ENCODE assay signal across 6 cellular contexts in genomic region chr10:97422921-97423420, GRCh38. TPM values are rescaled to one million over a fixed set of nuclear protein-coding genes. Genes with fewer than 3 reads are reported as not detected.
DNase-seq lines count a peak whose midpoint lies in the region; ATAC-seq and TF ChIP-seq lines count a peak whose summit lies in the region.

No MANE protein-coding gene starts in this region.

- intact Hi-C loops in thyroid gland (cut with DNase I) = no loop called here

- DNase-seq in stimulated activated CD4-positive, alpha-beta T cell treated with anti-CD3 and anti-CD28 coated beads, Interleukin-15, amount 100 ng/mL, for 24 hours = peak; percentile 68
- no peak for DNase-seq in stimulated activated CD4-positive, alpha-beta T cell treated with anti-CD3 and anti-CD28 coated beads, Interleukin-12 subunit alpha, Interleukin-12 subunit beta, amount 100 ng/mL, for 4 hours
- DNase-seq in dermis blood vessel endothelial cell = peak; percentile 84
- peak; percentile 49 to 60 for DNase-seq in thyroid gland
- DNase-seq in hippocampal formation (lab: John Stamatoyannopoulos, UW) = no peak

- 46% methylated on average over 6 of the region's 6 CpGs for WGBS in thyroid gland, 2 donors

- H3K4me3 ChIP-seq in thyroid gland (replicated peaks in 1 of 3) = no peak overlapping the region

- H3K27ac ChIP-seq in thyroid gland = peak overlapping the region; percentile 34 to 53 (median 45)

- no peaks in the 10 kb centered on the region for H3K27me3 ChIP-seq in thyroid gland

- no peaks in the 10 kb centered on the region for H3K36me3 ChIP-seq in thyroid gland

- no peak for ATAC-seq in HG03439 (IDR thresholded peaks at IDR 0.05; ENCODE audit: unreplicated experiment)

- H3K9me3 ChIP-seq in thyroid gland = no peaks in the 10 kb centered on the region

- no peak for TF ChIP-seq POLR2A in thyroid gland (IDR thresholded peaks at IDR 0.05)

- H3K4me1 ChIP-seq in thyroid gland = peaks cover 24 to 26% of the 10 kb centered on the region in 2 donors

- no peak for TF ChIP-seq CTCF in thyroid gland (IDR thresholded peaks at IDR 0.05)

RNA-seq across cellular contexts. Expression of gene PGAM1, which starts 3.0 kb away (rescaled TPM):
- total RNA-seq in dermis blood vessel endothelial cell (218 and 349 TPM in 2 replicates), thyroid gland (100 to 1,000 TPM; 157 to 269 (median 191) TPM)

RNA-seq across cellular contexts. Expression of gene RRP12, which starts 21.8 kb away (rescaled TPM):
- total RNA-seq in dermis blood vessel endothelial cell (10.4 and 20.3 TPM in 2 replicates), thyroid gland (10 to 100 TPM in 3 of 4 donors, 1 to 10 TPM in 1; 8.3 to 27.4 (median 15.0) TPM)

RNA-seq across cellular contexts. Expression of gene EXOSC1, which starts 22.8 kb away (rescaled TPM):
- 29.4 and 35.7 TPM in 2 replicates for total RNA-seq in dermis blood vessel endothelial cell
- total RNA-seq in thyroid gland = 10 to 100 TPM; 23.6 to 51.1 (median 29.2) TPM

RNA-seq across cellular contexts. Expression of gene ZDHHC16, which starts 23.0 kb away (rescaled TPM):
- total RNA-seq in dermis blood vessel endothelial cell = 38.7 and 39.8 TPM in 2 replicates
- total RNA-seq in thyroid gland = 10 to 100 TPM; 36.1 to 52.5 (median 36.5) TPM

Comparison
In these comparisons a context has a peak if more than half of its experiments do, and no peak if none do; other contexts are left out.
1. DNase-seq: peak in stimulated activated CD4-positive, alpha-beta T cell treated with anti-CD3 and anti-CD28 coated beads, Interleukin-15, amount 100 ng/mL, for 24 hours (single experiment), dermis blood vessel endothelial cell (single experiment) and thyroid gland (2 of 2); none in stimulated activated CD4-positive, alpha-beta T cell treated with anti-CD3 and anti-CD28 coated beads, Interleukin-12 subunit alpha, Interleukin-12 subunit beta, amount 100 ng/mL, for 4 hours (single experiment) and hippocampal formation (0 of 2).